In the genomic region with DNA sequence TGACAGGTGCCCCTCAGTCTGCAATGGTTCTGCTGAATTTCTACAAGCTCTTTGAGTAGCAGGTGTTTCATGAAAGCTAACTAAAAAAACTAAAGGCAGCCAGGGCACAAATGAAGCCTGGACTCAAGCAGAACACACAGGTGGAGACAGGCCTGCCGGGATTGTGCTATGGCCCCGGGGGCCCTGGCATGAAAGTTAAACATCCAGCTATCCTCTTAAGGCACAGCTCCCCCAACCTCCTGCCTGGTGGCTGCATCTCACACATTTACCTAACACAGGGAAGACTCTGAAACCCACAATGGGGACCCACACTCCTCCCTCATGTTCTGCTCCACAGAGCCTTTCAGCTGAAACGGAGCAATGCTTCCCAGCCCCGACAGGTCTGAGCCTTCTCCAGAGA, we compare ENCODE assay signal across 15 cellular contexts.
DNase-seq lines count a peak whose midpoint lies in the region; ATAC-seq and TF ChIP-seq lines count a peak whose summit lies in the region.
"Had no signal": no experiment of that assay in that cellular context is flagged by ENCODE, and none has a peak within 500 bp of the region (broad histone marks: within the 10 kb centered on the region; RNA-seq: fewer than 3 reads in every experiment).

No MANE protein-coding gene starts in this region.

- H3K4me1 ChIP-seq in SJSA1 (replicated peaks), result peaks cover 35% of the 10 kb centered on the region
- H3K4me1 ChIP-seq in endodermal cell (ENCODE audit: control insufficient read depth, insufficient read depth, low read length), result peaks cover 11% of the 10 kb centered on the region
- H3K4me1 ChIP-seq: Caco-2, HAP-1 had no signal

- H3K4me1 Mint-ChIP-seq in activated T-cell treated with anti-CD3 and anti-CD28 coated beads, Interleukin-2, amount 50 U/mL, for 24 hours (ENCODE audit: low read depth), result peaks cover 2% of the 10 kb centered on the region
- H3K4me1 Mint-ChIP-seq in activated T-cell treated with anti-CD3 and anti-CD28 coated beads, Interleukin-2, amount 50 U/mL, for 72 hours (ENCODE audit: low read depth), result no peaks in the 10 kb centered on the region
- H3K4me1 Mint-ChIP-seq in endodermal cell (peaks cover 14% of the 10 kb centered on the region), type B pancreatic cell (ENCODE audit: unreplicated experiment) (peaks cover 18% of the 10 kb centered on the region)

- H3K36me3 ChIP-seq in SJSA1 (peaks cover 24% of the 10 kb centered on the region), endodermal cell (ENCODE audit: control insufficient read depth, insufficient read depth, low read length) (peaks cover 41% of the 10 kb centered on the region)

- H3K4me3 ChIP-seq in SJSA1 (no peak overlapping the region), endodermal cell (ENCODE audit: low read length) (no peak overlapping the region)
- H3K4me3 ChIP-seq: HAP-1 had no signal

- no peaks in the 10 kb centered on the region for H3K27me3 Mint-ChIP-seq in activated T-cell treated with anti-CD3 and anti-CD28 coated beads, Interleukin-2, amount 50 U/mL, for 24 hours
- H3K27me3 Mint-ChIP-seq in activated T-cell treated with anti-CD3 and anti-CD28 coated beads, Interleukin-2, amount 50 U/mL, for 72 hours (ENCODE audit: low read depth), result no peaks in the 10 kb centered on the region
- no peaks in the 10 kb centered on the region for H3K27me3 Mint-ChIP-seq in endodermal cell (ENCODE audit: insufficient read depth)
- no peaks in the 10 kb centered on the region for H3K27me3 Mint-ChIP-seq in type B pancreatic cell
- H3K27me3 Mint-ChIP-seq: CD4-positive, CD25-positive, alpha-beta regulatory T cell; CD8-positive, alpha-beta memory T cell had no signal

- H3K27ac ChIP-seq in SJSA1, result peak overlapping the region; percentile 54
- H3K27ac ChIP-seq in endodermal cell (ENCODE audit: low read depth, low read length), result no peak overlapping the region

- DNase-seq in activated T-cell treated with anti-CD3 and anti-CD28 coated beads, Interleukin-2, amount 50 U/mL, for 24 hours, result no peak
- DNase-seq in activated T-cell treated with anti-CD3 and anti-CD28 coated beads, Interleukin-2, amount 50 U/mL, for 72 hours, result no peak
- no peak for DNase-seq in SJSA1 (ENCODE audit: low read depth in 1 of 2, low spot score in 2 of 2)
- peak; percentile 30 for DNase-seq in endodermal cell
- DNase-seq in type B pancreatic cell (ENCODE audit: extremely low spot score, unreplicated experiment), result peak; percentile 29
- no peak for DNase-seq in COR-L47 (lab: John Stamatoyannopoulos, UW)
- DNase-seq: ACHN; BE2C; C1 segment of cervical spinal cord; Caco-2; CD4-positive, CD25-positive, alpha-beta regulatory T cell; CD8-positive, alpha-beta memory T cell; GDM1 had no signal

- no peaks in the 10 kb centered on the region for H3K9me3 ChIP-seq in SJSA1 (replicated peaks)
- H3K9me3 ChIP-seq in endodermal cell (ENCODE audit: control insufficient read depth, low read length), result no peaks in the 10 kb centered on the region
- H3K9me3 ChIP-seq: BE2C, Caco-2, HAP-1 had no signal

- peaks cover 91% of the 10 kb centered on the region for H3K36me3 Mint-ChIP-seq in activated T-cell treated with anti-CD3 and anti-CD28 coated beads, Interleukin-2, amount 50 U/mL, for 24 hours (ENCODE audit: low read depth)
- peaks cover 2 to 5% of the 10 kb centered on the region in 2 donors for H3K36me3 Mint-ChIP-seq in activated T-cell treated with anti-CD3 and anti-CD28 coated beads, Interleukin-2, amount 50 U/mL, for 72 hours (ENCODE audit: insufficient read depth in 2 of 2)
- H3K36me3 Mint-ChIP-seq in endodermal cell (ENCODE audit: low read depth), result peaks cover 19% of the 10 kb centered on the region
- peaks cover 19% of the 10 kb centered on the region for H3K36me3 Mint-ChIP-seq in type B pancreatic cell

- H3K27ac Mint-ChIP-seq in activated T-cell treated with anti-CD3 and anti-CD28 coated beads, Interleukin-2, amount 50 U/mL, for 24 hours, result peak overlapping the region; percentile 22
- H3K27ac Mint-ChIP-seq in activated T-cell treated with anti-CD3 and anti-CD28 coated beads, Interleukin-2, amount 50 U/mL, for 72 hours, result no peak overlapping the region
- H3K27ac Mint-ChIP-seq in endodermal cell, result peak overlapping the region; percentile 9
- no peak overlapping the region for H3K27ac Mint-ChIP-seq in type B pancreatic cell
- H3K27ac Mint-ChIP-seq: CD4-positive, CD25-positive, alpha-beta regulatory T cell had no signal

- WGBS in endodermal cell (ENCODE audit: insufficient coverage in 1 of 2, insufficient read length in 1 of 2), 2 experiments, result 93 to 97% methylated on average over 4 of the region's 4 CpGs

- H3K9me3 Mint-ChIP-seq in activated T-cell treated with anti-CD3 and anti-CD28 coated beads, Interleukin-2, amount 50 U/mL, for 24 hours, result no peaks in the 10 kb centered on the region
- no peaks in the 10 kb centered on the region for H3K9me3 Mint-ChIP-seq in activated T-cell treated with anti-CD3 and anti-CD28 coated beads, Interleukin-2, amount 50 U/mL, for 72 hours
- H3K9me3 Mint-ChIP-seq in endodermal cell (no peaks in the 10 kb centered on the region), type B pancreatic cell (no peaks in the 10 kb centered on the region)
- H3K9me3 Mint-ChIP-seq: CD4-positive, CD25-positive, alpha-beta regulatory T cell; CD8-positive, alpha-beta memory T cell had no signal

- TF ChIP-seq CTCF in endodermal cell (conservative IDR thresholded peaks at IDR 0.05) (no peak), type B pancreatic cell (conservative IDR thresholded peaks at IDR 0.05) (no peak)

- no peak for ATAC-seq in activated T-cell treated with anti-CD3 and anti-CD28 coated beads, Interleukin-2, amount 50 U/mL, for 72 hours (replicated peaks in 1 of 2)
- no peak for ATAC-seq in HG03039 (IDR thresholded peaks at IDR 0.05; ENCODE audit: unreplicated experiment)

- H3K27me3 ChIP-seq in SJSA1 (replicated peaks) (no peaks in the 10 kb centered on the region), endodermal cell (ENCODE audit: control insufficient read depth, insufficient read depth, low read length, poor library complexity, severe bottlenecking) (no peaks in the 10 kb centered on the region)
- H3K27me3 ChIP-seq: BE2C had no signal

- H3K4me3 Mint-ChIP-seq in activated T-cell treated with anti-CD3 and anti-CD28 coated beads, Interleukin-2, amount 50 U/mL, for 24 hours, result no peak overlapping the region
- H3K4me3 Mint-ChIP-seq in activated T-cell treated with anti-CD3 and anti-CD28 coated beads, Interleukin-2, amount 50 U/mL, for 72 hours, result no peak overlapping the region
- no peak overlapping the region for H3K4me3 Mint-ChIP-seq in endodermal cell
- H3K4me3 Mint-ChIP-seq in type B pancreatic cell, result no peak overlapping the region
- H3K4me3 Mint-ChIP-seq: CD4-positive, CD25-positive, alpha-beta regulatory T cell; CD8-positive, alpha-beta memory T cell had no signal

- H3K9ac ChIP-seq in endodermal cell (ENCODE audit: extremely low read depth, low read length, poor library complexity, severe bottlenecking), result no peak overlapping the region

Comparison
In these comparisons a context has a peak if more than half of its experiments do, and no peak if none do; other contexts are left out.
1. H3K27ac Mint-ChIP-seq: peak in activated T-cell treated with anti-CD3 and anti-CD28 coated beads, Interleukin-2, amount 50 U/mL, for 24 hours (single experiment) and endodermal cell (single experiment); none in activated T-cell treated with anti-CD3 and anti-CD28 coated beads, Interleukin-2, amount 50 U/mL, for 72 hours (single experiment) and type B pancreatic cell (single experiment).
2. DNase-seq: peak in endodermal cell (single experiment) and type B pancreatic cell (single experiment); none in activated T-cell treated with anti-CD3 and anti-CD28 coated beads, Interleukin-2, amount 50 U/mL, for 24 hours (single experiment), activated T-cell treated with anti-CD3 and anti-CD28 coated beads, Interleukin-2, amount 50 U/mL, for 72 hours (0 of 2), SJSA1 (0 of 2) and COR-L47 (single experiment).